ENCODE assay signal across 7 cellular contexts in the genomic region with DNA sequence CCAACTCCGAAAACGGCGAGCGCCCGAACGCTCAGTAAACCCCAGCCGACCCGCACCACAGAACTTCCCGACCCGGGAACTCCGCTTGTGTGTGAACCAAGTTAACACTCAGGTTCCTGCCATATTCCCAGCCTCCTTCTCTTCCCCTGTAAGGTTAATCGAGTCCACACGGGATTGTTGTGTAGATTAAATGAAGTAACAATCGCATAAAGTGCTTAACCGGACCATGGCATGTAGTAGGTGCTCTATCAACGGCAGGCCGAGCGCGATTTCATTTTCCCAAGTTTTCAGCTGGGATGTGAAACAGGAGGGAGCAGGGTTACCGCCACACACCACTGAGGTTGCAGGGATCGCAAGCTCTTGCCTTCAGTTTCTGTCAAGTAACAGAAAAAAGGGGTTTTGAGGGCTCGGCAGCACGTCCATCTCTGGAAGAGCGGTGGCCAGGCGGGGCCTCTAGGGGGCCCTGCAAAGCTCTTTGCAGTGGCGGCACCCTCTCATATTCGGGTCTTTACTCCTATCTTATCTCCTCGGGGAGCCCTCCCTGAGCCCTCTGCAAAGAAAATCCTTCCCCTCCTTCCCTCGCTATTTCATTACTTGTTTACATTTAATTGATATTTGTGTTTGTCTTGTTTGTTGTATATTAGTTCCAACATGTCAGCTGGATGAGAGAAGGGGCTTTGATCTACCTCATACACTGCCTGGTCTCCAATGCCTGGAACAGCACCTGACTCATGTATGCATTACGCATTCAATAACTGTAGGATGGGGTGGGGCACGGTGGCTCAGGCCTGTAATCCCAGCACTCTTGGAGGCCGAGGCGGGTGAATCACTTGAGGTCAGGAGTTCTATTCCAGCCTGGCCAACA. TPM values are rescaled to one million over a fixed set of nuclear protein-coding genes. Genes with fewer than 3 reads are reported as not detected.
DNase-seq lines count a peak whose midpoint lies in the region; ATAC-seq, FAIRE-seq and TF ChIP-seq lines count a peak whose summit lies in the region.

No MANE protein-coding gene starts in this region.

- peak; percentile 59 for FAIRE-seq in endothelial cell of umbilical vein (lab: Jason Lieb, UNC)

- no peaks in the 10 kb centered on the region for H3K36me3 ChIP-seq in endothelial cell of umbilical vein (ENCODE audit: control insufficient read depth in 2 of 2, extremely low read depth in 1 of 2, insufficient read depth in 2 of 2, low read length in 2 of 2)

- no TSS peak for BruUV-seq in endothelial cell of umbilical vein (replicated peaks; lab: Mats Ljungman, UMichigan)

- POLR2A ChIA-PET in endothelial cell of umbilical vein (lab: Charles Lee): no interaction called here
- POLR2A ChIA-PET in naive thymus-derived CD8-positive, alpha-beta T cell (lab: Charles Lee): no interaction called here

- H3K4me1 Mint-ChIP-seq in naive thymus-derived CD8-positive, alpha-beta T cell: peaks cover 6 to 13% (median 9%) of the 10 kb centered on the region in 4 donors

- intact Hi-C loops in endothelial cell of umbilical vein (cut with micrococcal nuclease): loop anchor here (1.0 to 5.0 kb wide), 3 partner anchors 47 to 1692 kb away; no protein-coding TSS in a partner anchor

- H3K27ac ChIP-seq in VCaP: peak overlapping the region; percentile 76
- no peak overlapping the region for H3K27ac ChIP-seq in endothelial cell of umbilical vein (ENCODE audit: insufficient read depth, low read depth, low read length)

- no peaks in the 10 kb centered on the region for H3K27me3 ChIP-seq in endothelial cell of umbilical vein (ENCODE audit: control insufficient read depth in 2 of 2, insufficient read depth in 2 of 2, low read length in 2 of 2)

- peaks cover 8% of the 10 kb centered on the region for H3K4me1 ChIP-seq in endothelial cell of umbilical vein (ENCODE audit: control insufficient read depth, extremely low read depth, insufficient read depth, low read length)

- no peak for TF ChIP-seq POLR2A in endothelial cell of umbilical vein (IDR thresholded peaks at IDR 0.05; ENCODE audit: low read depth, low read length)

- H3K9ac ChIP-seq in endothelial cell of umbilical vein (replicated peaks; ENCODE audit: extremely low read depth, insufficient read depth, low read length): peak overlapping the region; percentile 1

- no peaks in the 10 kb centered on the region for H3K9me3 ChIP-seq in endothelial cell of umbilical vein (replicated peaks; ENCODE audit: control insufficient read depth, insufficient read depth, low read length)

- dilution Hi-C loops in endothelial cell of umbilical vein (cut with MboI; ENCODE audit: extremely low pct_ligation_motif_present, low sequenced_read_pairs): no loop called here

- CTCF ChIA-PET in endothelial cell of umbilical vein (lab: Charles Lee): interaction anchor here (0.7 to 2.0 kb wide), 19 partner anchors 8 to 195 kb away, joined by 3 to 17 read pairs (median 4); no protein-coding TSS in a partner anchor

- H3K4me3 Mint-ChIP-seq in naive thymus-derived CD8-positive, alpha-beta T cell: peak overlapping the region; percentile 84 to 95 (median 92)

- peak overlapping the region; percentile 73 for H2AFZ ChIP-seq in endothelial cell of umbilical vein (ENCODE audit: low read depth, low read length)

- H3K27me3 Mint-ChIP-seq in naive thymus-derived CD8-positive, alpha-beta T cell: peaks cover 13 to 22% (median 19%) of the 10 kb centered on the region in 5 donors

- H3K4me3 ChIP-seq in GM08714 (ENCODE audit: low read length) (peak overlapping the region; percentile 38; the same call in 1 of the 2 replicates), endothelial cell of umbilical vein (replicated peaks in 1 of 3; ENCODE audit: insufficient read depth in 1 of 3, low read depth in 1 of 3, low read length in 3 of 3) (peak overlapping the region; percentile 12 to 66 (median 40))

- no peaks in the 10 kb centered on the region for H4K20me1 ChIP-seq in endothelial cell of umbilical vein (replicated peaks; ENCODE audit: control insufficient read depth, extremely low read depth, insufficient read depth, low read length)

- H3K36me3 Mint-ChIP-seq in naive thymus-derived CD8-positive, alpha-beta T cell: peaks cover 0 to 8% (median 6%) of the 10 kb centered on the region in 3 donors

- no peaks in the 10 kb centered on the region for H3K9me1 ChIP-seq in endothelial cell of umbilical vein (replicated peaks; ENCODE audit: control insufficient read depth, extremely low read depth, insufficient read depth, low read length)

- in situ Hi-C loops in KBM-7 (cut with MboI; ENCODE audit: low pct_unique_long_range_greater_than_20kb, low sequenced_read_pairs): no loop called here

- H3K79me2 ChIP-seq in endothelial cell of umbilical vein (ENCODE audit: control insufficient read depth, insufficient read depth, low read length): no peaks in the 10 kb centered on the region

- H3K9me3 Mint-ChIP-seq in naive thymus-derived CD8-positive, alpha-beta T cell: peaks cover 0 to 4% (median 0%) of the 10 kb centered on the region in 9 donors

- H3K27ac Mint-ChIP-seq in naive thymus-derived CD8-positive, alpha-beta T cell: peak overlapping the region in 5 of 10 donors; percentile 16 to 61 (median 39)

- peak overlapping the region; percentile 79 for H3K4me2 ChIP-seq in endothelial cell of umbilical vein (ENCODE audit: insufficient read depth, low read length)

- peak; percentile 64 for ATAC-seq in naive thymus-derived CD8-positive, alpha-beta T cell
- ATAC-seq in HG02763 (IDR thresholded peaks at IDR 0.05; ENCODE audit: unreplicated experiment): no peak

- DNase-seq in KBM-7 (peak; percentile 74), endothelial cell of umbilical vein (ENCODE audit: low read depth, low spot score) (peak; percentile 50), Ammon's horn (ENCODE audit: low spot score) (no peak)
- DNase-seq in naive thymus-derived CD8-positive, alpha-beta T cell: peak in 3 of 10 donors; percentile 1 to 9 (median 6)

- TF ChIP-seq CTCF in VCaP (conservative IDR thresholded peaks at IDR 0.05): peak; percentile 67
- TF ChIP-seq CTCF in endothelial cell of umbilical vein (IDR thresholded peaks at IDR 0.05; ENCODE audit: extremely low read depth in 1 of 2, insufficient read depth in 1 of 2, low read depth in 1 of 2, low read length in 2 of 2): peak; percentile 65 to 79

TF ChIP-seq in endothelial cell of umbilical vein, 7 proteins besides CTCF, POLR2A, EP300 and RAD21:
- no peak for TF ChIP-seq POLR2AphosphoS5 (IDR thresholded peaks at IDR 0.05; ENCODE audit: insufficient read depth, low read depth, low read length)
- TF ChIP-seq FOS (IDR thresholded peaks at IDR 0.05; ENCODE audit: borderline replicate concordance, insufficient read depth, low read length): no peak
- TF ChIP-seq JUN (IDR thresholded peaks at IDR 0.05; ENCODE audit: borderline replicate concordance, insufficient read depth, insufficient read length, low read depth): no peak
- TF ChIP-seq, protein P1, sequence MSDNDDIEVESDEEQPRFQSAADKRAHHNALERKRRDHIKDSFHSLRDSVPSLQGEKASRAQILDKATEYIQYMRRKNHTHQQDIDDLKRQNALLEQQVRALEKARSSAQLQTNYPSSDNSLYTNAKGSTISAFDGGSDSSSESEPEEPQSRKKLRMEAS (IDR thresholded peaks at IDR 0.05; ENCODE audit: insufficient read depth, insufficient read length): no peak

RNA-seq across cellular contexts. Expression of a gene that starts 0.8 kb away (rescaled TPM):
- 3.8 and 6.8 TPM in 2 replicates for total RNA-seq in endothelial cell of umbilical vein
- 1.6 and 1.7 TPM in 2 replicates for polyA plus RNA-seq in endothelial cell of umbilical vein
- polyA plus RNA-seq in endothelial cell of umbilical vein (2011; cell fraction: cytosol; rRNA removed): 1.2 and 1.3 TPM in 2 replicates
- polyA plus RNA-seq in endothelial cell of umbilical vein (2011; cell fraction: nucleus; rRNA removed): 7.7 and 11.0 TPM in 2 replicates
- polyA plus RNA-seq in endothelial cell of umbilical vein (2012): 1.4 and 3.1 TPM in 2 replicates
- polyA minus RNA-seq in endothelial cell of umbilical vein: 2.7 and 3.5 TPM in 2 replicates
- polyA minus RNA-seq in endothelial cell of umbilical vein (2011; cell fraction: cytosol; rRNA and poly(A)+ RNA removed): 3.4 TPM
- polyA minus RNA-seq in endothelial cell of umbilical vein (2011; cell fraction: nucleus; rRNA and poly(A)+ RNA removed): 2.8 and 3.8 TPM in 2 replicates
- under 1 TPM; 0.77 to 0.96 TPM for total RNA-seq in naive thymus-derived CD8-positive, alpha-beta T cell
- polyA plus RNA-seq in naive thymus-derived CD8-positive, alpha-beta T cell: not detected
